ENCODE assay signal across 13 cellular contexts in the genomic region with DNA sequence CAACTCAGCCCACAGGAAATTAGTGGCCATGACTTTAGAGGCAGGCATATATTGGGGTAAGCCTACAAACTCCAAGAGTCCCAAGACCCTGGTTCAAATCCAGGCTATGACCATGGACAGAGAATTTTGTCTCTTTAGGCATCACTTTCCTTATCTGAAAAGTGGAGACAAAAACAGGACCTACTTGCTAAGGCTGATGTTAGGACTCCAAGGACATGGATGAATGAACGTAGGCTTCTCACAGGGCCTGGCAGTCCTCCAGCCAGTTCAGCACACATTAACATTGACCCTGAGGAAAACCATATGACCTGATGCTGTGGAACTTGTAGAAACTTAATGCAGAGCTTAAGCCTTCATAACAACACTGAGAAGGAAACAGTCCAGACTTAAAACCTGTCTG. TPM values are rescaled to one million over a fixed set of nuclear protein-coding genes. Genes with fewer than 3 reads are reported as not detected.
DNase-seq lines count a peak whose midpoint lies in the region; ATAC-seq and TF ChIP-seq lines count a peak whose summit lies in the region.
"Had no signal": no experiment of that assay in that cellular context is flagged by ENCODE, and none has a peak within 500 bp of the region (broad histone marks: within the 10 kb centered on the region; RNA-seq: fewer than 3 reads in every experiment).

No MANE protein-coding gene starts in this region.

- DNase-seq in GM23248 (peak; percentile 64), T-cell (no peak), fibroblast of pulmonary artery (ENCODE audit: low read depth) (peak; percentile 41), renal cortical epithelial cell (ENCODE audit: low read depth) (peak; percentile 89), GDM1 (lab: John Stamatoyannopoulos, UW) (no peak), left lung (no peak)
- DNase-seq: anterior cingulate cortex; foreskin keratinocyte; NCI-H526; stimulated activated CD4-positive, alpha-beta T cell treated with anti-CD3 and anti-CD28 coated beads, Interleukin-12 subunit alpha, Interleukin-12 subunit beta, amount 100 ng/mL, for 4 hours had no signal

- 8 to 19% methylated on average over 1 of the region's 1 CpG for WGBS in GM23248 (ENCODE audit: low coverage in 1 of 2, low lambda C conversion rate in 2 of 2, missing lambda C conversion rate in 2 of 2), 2 experiments

- intact Hi-C loops in left lung (cut with DNase I), result loop anchor here in 1 of 2 donors (5.0 kb wide), 1 partner anchor 72 kb away; no protein-coding TSS in a partner anchor

- H3K9me3 Mint-ChIP-seq in T-cell, result no peaks in the 10 kb centered on the region
- H3K9me3 Mint-ChIP-seq: stimulated activated effector memory CD8-positive, alpha-beta T cell treated with anti-CD3 and anti-CD28 coated beads, Interleukin-12 subunit alpha, Interleukin-12 subunit beta, amount 100 ng/mL, for 72 hours had no signal

- CTCF ChIA-PET in T-cell (lab: Charles Lee), result no interaction called here

- H3K27ac ChIP-seq in GM23248 (peak overlapping the region; percentile 79), left lung (no peak overlapping the region)
- H3K27ac ChIP-seq: foreskin keratinocyte had no signal

- H3F3A ChIP-seq in GM23248 (ENCODE audit: insufficient read depth), result no peaks in the 10 kb centered on the region

- H3K27ac Mint-ChIP-seq in T-cell, result no peak overlapping the region
- H3K27ac Mint-ChIP-seq: stimulated activated effector memory CD8-positive, alpha-beta T cell treated with anti-CD3 and anti-CD28 coated beads, Interleukin-12 subunit alpha, Interleukin-12 subunit beta, amount 100 ng/mL, for 72 hours had no signal

- H3K36me3 ChIP-seq in GM23248 (ENCODE audit: low read depth), result peaks cover 13% of the 10 kb centered on the region; the same call in 1 of the 2 replicates
- H3K36me3 ChIP-seq in left lung, result no peaks in the 10 kb centered on the region

- peak overlapping the region; percentile 97 for H3K9ac ChIP-seq in GM23248

- TF ChIP-seq CTCF in fibroblast of pulmonary artery (IDR thresholded peaks at IDR 0.05; ENCODE audit: low read length, missing control alignments) (no peak), left lung (IDR thresholded peaks at IDR 0.05) (no peak)

- H3K4me1 ChIP-seq in GM23248 (ENCODE audit: insufficient read depth) (peaks cover 28% of the 10 kb centered on the region), left lung (peaks cover 12 to 32% of the 10 kb centered on the region in 2 donors)
- H3K4me1 ChIP-seq: foreskin keratinocyte had no signal

- ATAC-seq in T-cell (replicated peaks in 1 of 4) (no peak), GM18511 (IDR thresholded peaks at IDR 0.05; ENCODE audit: unreplicated experiment) (no peak), left lung (no peak), GM18858 (IDR thresholded peaks at IDR 0.05; ENCODE audit: unreplicated experiment) (no peak)
- ATAC-seq: foreskin keratinocyte; stimulated activated effector memory CD8-positive, alpha-beta T cell treated with anti-CD3 and anti-CD28 coated beads, Interleukin-12 subunit alpha, Interleukin-12 subunit beta, amount 100 ng/mL, for 72 hours had no signal

- peaks cover 20 to 28% (median 25%) of the 10 kb centered on the region in 3 donors for H3K4me1 Mint-ChIP-seq in T-cell

- H3K36me3 Mint-ChIP-seq in T-cell, result peaks cover 3% of the 10 kb centered on the region
- H3K36me3 Mint-ChIP-seq: stimulated activated effector memory CD8-positive, alpha-beta T cell treated with anti-CD3 and anti-CD28 coated beads, Interleukin-12 subunit alpha, Interleukin-12 subunit beta, amount 100 ng/mL, for 72 hours had no signal

- H3K4me2 ChIP-seq in GM23248 (ENCODE audit: unreplicated experiment), result peak overlapping the region; percentile 98

- H3K27me3 ChIP-seq in GM23248 (replicated peaks; ENCODE audit: insufficient read depth), result no peaks in the 10 kb centered on the region
- peaks cover 0 to 36% of the 10 kb centered on the region in 2 donors for H3K27me3 ChIP-seq in left lung

- H3K9me3 ChIP-seq in GM23248 (ENCODE audit: low read depth) (no peaks in the 10 kb centered on the region), left lung (no peaks in the 10 kb centered on the region)

- POLR2A ChIA-PET in T-cell (lab: Charles Lee), result no interaction called here

- H3K4me3 ChIP-seq in GM23248 (peak overlapping the region; percentile 92), fibroblast of pulmonary artery (replicated peaks; ENCODE audit: low read depth, low read length) (peak overlapping the region; percentile 86), left lung (peak overlapping the region in 1 of 2 donors; percentile 63)

- H3K79me2 ChIP-seq in GM23248 (ENCODE audit: insufficient read depth), result peaks cover 83% of the 10 kb centered on the region

- no peaks in the 10 kb centered on the region for H3K27me3 Mint-ChIP-seq in T-cell

- no peaks in the 10 kb centered on the region for H3K9me2 ChIP-seq in GM23248 (ENCODE audit: insufficient read depth)

- in situ Hi-C loops in GM23248 (cut with MboI), result no loop called here

- peak overlapping the region in 2 of 3 donors; percentile 56 to 96 for H3K4me3 Mint-ChIP-seq in T-cell

- peaks cover 9% of the 10 kb centered on the region; the same call in 1 of the 2 replicates for H4K20me1 ChIP-seq in GM23248 (ENCODE audit: insufficient read depth)

- H2AFZ ChIP-seq in GM23248, result no peak overlapping the region

RNA-seq across cellular contexts. Expression of a gene that starts 1.4 kb away (rescaled TPM):
- total RNA-seq in GM23248 (2014; rRNA removed; shearing (Covaris generic)), result 750 and 759 TPM in 2 replicates
- polyA plus RNA-seq in GM23248 (2016; fragmentation: Nextera tagmentation; extraction: Ambion mirVana), result 78.0 and 81.5 TPM in 2 replicates
- total RNA-seq in T-cell (1 to 10 TPM in 2 of 5 donors, under 1 TPM in 2, not detected in 1; 0.49 to 1.3 (median 1.1) TPM), renal cortical epithelial cell (40.8 and 148 TPM in 2 replicates), left lung (100 to 1,000 TPM in 1 of 2 donors, 10 to 100 TPM in 1; 82.1 to 129 TPM)

RNA-seq across cellular contexts. Expression of a gene that starts 2.4 kb away (rescaled TPM):
- 116 and 161 TPM in 2 replicates for total RNA-seq in GM23248 (2014; rRNA removed; shearing (Covaris generic))
- 96.9 and 105 TPM in 2 replicates for polyA plus RNA-seq in GM23248 (2016; fragmentation: Nextera tagmentation; extraction: Ambion mirVana)
- 10 to 100 TPM in 1 of 5 donors, 1 to 10 TPM in 4; 2.9 to 11.0 (median 7.7) TPM for total RNA-seq in T-cell
- total RNA-seq in renal cortical epithelial cell, result 32.3 and 42.5 TPM in 2 replicates
- total RNA-seq in left lung, result 10 to 100 TPM; 19.1 to 27.8 TPM

RNA-seq across cellular contexts. Expression of a gene that starts 21.8 kb away (rescaled TPM):
- 61.7 and 69.8 TPM in 2 replicates for total RNA-seq in GM23248 (2014; rRNA removed; shearing (Covaris generic))
- 59.3 and 69.6 TPM in 2 replicates for polyA plus RNA-seq in GM23248 (2016; fragmentation: Nextera tagmentation; extraction: Ambion mirVana)
- total RNA-seq in T-cell (10 to 100 TPM; 25.4 to 43.0 (median 33.4) TPM), renal cortical epithelial cell (43.4 and 74.0 TPM in 2 replicates), left lung (10 to 100 TPM; 30.6 to 34.7 TPM)

RNA-seq across cellular contexts. Expression of a gene that starts 23.4 kb away (rescaled TPM):
- total RNA-seq in GM23248 (2014; rRNA removed; shearing (Covaris generic)), result 2.3 TPM in 1 of 2 replicates, not detected in the other
- polyA plus RNA-seq in GM23248 (2016; fragmentation: Nextera tagmentation; extraction: Ambion mirVana), result 0.09 TPM in 2 replicates
- not detected for total RNA-seq in T-cell
- total RNA-seq in renal cortical epithelial cell, result 0.15 TPM in 1 of 2 replicates, not detected in the other
- total RNA-seq in left lung, result not detected
- polyA plus RNA-seq: foreskin keratinocyte had no signal

RNA-seq across cellular contexts. Expression of a gene that starts 27.7 kb away (rescaled TPM):
- 2.7 and 3.6 TPM in 2 replicates for total RNA-seq in GM23248 (2014; rRNA removed; shearing (Covaris generic))
- 2.3 and 3.1 TPM in 2 replicates for polyA plus RNA-seq in GM23248 (2016; fragmentation: Nextera tagmentation; extraction: Ambion mirVana)
- total RNA-seq in T-cell, result 1 to 10 TPM; 1.1 to 4.8 (median 3.4) TPM
- 268 and 464 TPM in 2 replicates for total RNA-seq in renal cortical epithelial cell
- total RNA-seq in left lung, result 100 to 1,000 TPM in 1 of 2 donors, 10 to 100 TPM in 1; 94.2 to 148 TPM

Comparison
In these comparisons a context has a peak if more than half of its experiments do, and no peak if none do; other contexts are left out.
1. DNase-seq: peak in GM23248 (single experiment), fibroblast of pulmonary artery (single experiment) and renal cortical epithelial cell (single experiment); none in T-cell (0 of 34), GDM1 (single experiment) and left lung (0 of 2).
2. RNA of a gene that starts 1.4 kb away (total RNA-seq): 750 to 759 TPM in GM23248, 40.8 to 148 TPM in renal cortical epithelial cell and 82.1 to 129 TPM in left lung; 0.49 to 1.3 TPM in T-cell; every median in the first group is over 10 times any median in the second.